Comparison of ENCODE assay signal across 8 cellular contexts in genomic region chr1:171251741-171252300, GRCh38. TPM values are rescaled to one million over a fixed set of nuclear protein-coding genes. Genes with fewer than 3 reads are reported as not detected.
DNase-seq lines count a peak whose midpoint lies in the region; ATAC-seq, FAIRE-seq and TF ChIP-seq lines count a peak whose summit lies in the region.

No MANE protein-coding gene starts in this region.

- H3K27me3 Mint-ChIP-seq in GM23338 (ENCODE audit: insufficient read depth, low read depth, poor library complexity) (peaks cover 2% of the 10 kb centered on the region), astrocyte (ENCODE audit: low read depth, unreplicated experiment) (no peaks in the 10 kb centered on the region)

- H3K27ac ChIP-seq in GM23338 (ENCODE audit: low read depth): no peak overlapping the region
- H3K27ac ChIP-seq in astrocyte (ENCODE audit: low read depth, low read length): peak overlapping the region; percentile 57
- no peak overlapping the region for H3K27ac ChIP-seq in iPS-20b (ENCODE audit: low read length)

- H3K36me3 Mint-ChIP-seq in GM23338 (ENCODE audit: low read depth) (no peaks in the 10 kb centered on the region), astrocyte (ENCODE audit: low read depth, unreplicated experiment) (no peaks in the 10 kb centered on the region)

- H3K4me1 Mint-ChIP-seq in GM23338: peaks cover 32% of the 10 kb centered on the region
- H3K4me1 Mint-ChIP-seq in astrocyte (ENCODE audit: low read depth, unreplicated experiment): peaks cover 30% of the 10 kb centered on the region

- no peak overlapping the region for H3K27ac Mint-ChIP-seq in GM23338
- H3K27ac Mint-ChIP-seq in astrocyte (ENCODE audit: unreplicated experiment): peak overlapping the region; percentile 56

- H3K9ac ChIP-seq in astrocyte (ENCODE audit: low read length) (peak overlapping the region; percentile 86), iPS-20b (ENCODE audit: low read depth, low read length) (peak overlapping the region; percentile 66; the same call in 1 of the 2 replicates)

- H3K9me3 Mint-ChIP-seq in GM23338 (no peaks in the 10 kb centered on the region; the same call in 2 of the 3 replicates), astrocyte (ENCODE audit: unreplicated experiment) (no peaks in the 10 kb centered on the region)

- H2AFZ ChIP-seq in GM23338 (no peak overlapping the region), astrocyte (ENCODE audit: low read depth, low read length) (peak overlapping the region; percentile 95)

- H3K4me3 Mint-ChIP-seq in GM23338 (peak overlapping the region; percentile 80; the same call in 2 of the 3 replicates), astrocyte (ENCODE audit: unreplicated experiment) (peak overlapping the region; percentile 86)

- H3K4me3 ChIP-seq in GM08714 (ENCODE audit: low read length): peak overlapping the region; percentile 49; the same call in 1 of the 2 replicates
- peak overlapping the region; percentile 50 for H3K4me3 ChIP-seq in GM23338
- H3K4me3 ChIP-seq in astrocyte (ENCODE audit: insufficient read depth, low read depth, low read length): peak overlapping the region; percentile 72
- peak overlapping the region; percentile 76 for H3K4me3 ChIP-seq in iPS-20b (ENCODE audit: low read length)

- no peaks in the 10 kb centered on the region for H4K20me1 ChIP-seq in GM23338 (replicated peaks; ENCODE audit: insufficient read depth)
- no peaks in the 10 kb centered on the region for H4K20me1 ChIP-seq in astrocyte (ENCODE audit: insufficient read depth, low read length)

- 0 out of 2 replicates have a peak, but pooled peaks cover 4% of the 10 kb centered on the region for H3F3A ChIP-seq in GM23338 (replicated peaks; ENCODE audit: low read depth)

- H3K9me2 ChIP-seq in GM23338 (ENCODE audit: insufficient read depth): no peaks in the 10 kb centered on the region

- H3K4me1 ChIP-seq in GM23338 (ENCODE audit: insufficient read depth): peaks cover 43% of the 10 kb centered on the region
- H3K4me1 ChIP-seq in astrocyte (ENCODE audit: insufficient read depth, low read length): peaks cover 12% of the 10 kb centered on the region
- H3K4me1 ChIP-seq in iPS-20b (ENCODE audit: insufficient read depth, low read length): peaks cover 9% of the 10 kb centered on the region

- DNase-seq in GM23338 (ENCODE audit: low spot score): peak; percentile 53
- DNase-seq in NCI-H524 treated with DMSO at 0.1 percent for 48 hours (lab: John Stamatoyannopoulos, UW): peak; percentile 3
- DNase-seq in astrocyte (ENCODE audit: low read depth): no peak
- peak; percentile 1 to 14 for DNase-seq in stimulated activated CD4-positive, alpha-beta T cell treated with anti-CD3 and anti-CD28 coated beads, Interleukin-4, amount 100 ng/mL, for 4 hours
- DNase-seq in GM19238 (ENCODE audit: insufficient read length, low spot score): no peak

- no peak for FAIRE-seq in astrocyte (lab: Jason Lieb, UNC)

- H3K79me2 ChIP-seq in GM23338 (replicated peaks; ENCODE audit: insufficient read depth) (no peaks in the 10 kb centered on the region), astrocyte (ENCODE audit: insufficient read depth, low read length) (no peaks in the 10 kb centered on the region)

- no peaks in the 10 kb centered on the region for H3K9me3 ChIP-seq in astrocyte (ENCODE audit: insufficient read depth, low read depth, low read length)
- no peaks in the 10 kb centered on the region for H3K9me3 ChIP-seq in iPS-20b (ENCODE audit: insufficient read depth, low read depth, low read length)

- peak; percentile 53 to 58 for TF ChIP-seq CTCF in GM23338 (conservative IDR thresholded peaks at IDR 0.05; ENCODE audit: low read depth in 2 of 2)
- TF ChIP-seq CTCF in astrocyte (IDR thresholded peaks at IDR 0.05; ENCODE audit: insufficient read depth, low read depth, low read length): peak; percentile 63

- H3K4me2 ChIP-seq in GM23338 (peak overlapping the region; percentile 86), astrocyte (ENCODE audit: low read length) (peak overlapping the region; percentile 99)

- ATAC-seq in GM23338 (peak; percentile 50), HG03039 (IDR thresholded peaks at IDR 0.05; ENCODE audit: unreplicated experiment) (no peak)

- H3K36me3 ChIP-seq in GM23338 (ENCODE audit: insufficient read depth) (no peaks in the 10 kb centered on the region), astrocyte (ENCODE audit: insufficient read depth, low read length) (no peaks in the 10 kb centered on the region), iPS-20b (ENCODE audit: insufficient read depth, low read depth, low read length) (no peaks in the 10 kb centered on the region)

- peaks cover 48% of the 10 kb centered on the region for H3K27me3 ChIP-seq in GM23338 (ENCODE audit: insufficient read depth)
- peaks cover 2% of the 10 kb centered on the region for H3K27me3 ChIP-seq in astrocyte (ENCODE audit: insufficient read depth, low read length)
- peaks cover 12% of the 10 kb centered on the region for H3K27me3 ChIP-seq in iPS-20b (ENCODE audit: insufficient read depth, low read length)

TF ChIP-seq in GM23338, 12 proteins besides CTCF, POLR2A, EP300 and RAD21 (continues in another document):
- no peak for TF ChIP-seq EZH2phosphoT487 (IDR thresholded peaks at IDR 0.05; ENCODE audit: unreplicated experiment)
- no peak for TF ChIP-seq EZH2 (IDR thresholded peaks at IDR 0.05; ENCODE audit: low read depth, unreplicated experiment)
- no peak for TF ChIP-seq ZNF331 (CRISPR knock-in tag; IDR thresholded peaks at IDR 0.05; ENCODE audit: low read depth)
- TF ChIP-seq, protein P1, sequence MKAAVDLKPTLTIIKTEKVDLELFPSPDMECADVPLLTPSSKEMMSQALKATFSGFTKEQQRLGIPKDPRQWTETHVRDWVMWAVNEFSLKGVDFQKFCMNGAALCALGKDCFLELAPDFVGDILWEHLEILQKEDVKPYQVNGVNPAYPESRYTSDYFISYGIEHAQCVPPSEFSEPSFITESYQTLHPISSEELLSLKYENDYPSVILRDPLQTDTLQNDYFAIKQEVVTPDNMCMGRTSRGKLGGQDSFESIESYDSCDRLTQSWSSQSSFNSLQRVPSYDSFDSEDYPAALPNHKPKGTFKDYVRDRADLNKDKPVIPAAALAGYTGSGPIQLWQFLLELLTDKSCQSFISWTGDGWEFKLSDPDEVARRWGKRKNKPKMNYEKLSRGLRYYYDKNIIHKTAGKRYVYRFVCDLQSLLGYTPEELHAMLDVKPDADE (IDR thresholded peaks at IDR 0.05): no peak
- no peak for TF ChIP-seq STAT1 (IDR thresholded peaks at IDR 0.05; ENCODE audit: unreplicated experiment)
- no peak for TF ChIP-seq POLR2AphosphoS5 (IDR thresholded peaks at IDR 0.05; ENCODE audit: low read depth)

RNA-seq across cellular contexts. Expression of gene FMO1, which starts 3.5 kb away (rescaled TPM):
- total RNA-seq in GM23338 (2014; rRNA removed; shearing (Covaris generic)): not detected in 2 replicates
- polyA plus RNA-seq in GM23338 (2016; fragmentation: Nextera tagmentation; extraction: Ambion mirVana): 0.19 and 0.23 TPM in 2 replicates
- total RNA-seq in astrocyte: not detected in 2 replicates

Comparison
In these comparisons a context has a peak if more than half of its experiments do, and no peak if none do; other contexts are left out.
1. DNase-seq: peak in GM23338 (single experiment), NCI-H524 treated with DMSO at 0.1 percent for 48 hours (single experiment) and stimulated activated CD4-positive, alpha-beta T cell treated with anti-CD3 and anti-CD28 coated beads, Interleukin-4, amount 100 ng/mL, for 4 hours (2 of 2); none in astrocyte (single experiment) and GM19238 (single experiment).
2. Peak in every context shown above with its lines, with median percentiles within 50 percentile points of each other: H3K4me3 ChIP-seq.